19 cellular contexts compared by ENCODE assay signal in genomic region chr6:105364243-105364642, GRCh38. TPM values are rescaled to one million over a fixed set of nuclear protein-coding genes. Genes with fewer than 3 reads are reported as not detected.
DNase-seq lines count a peak whose midpoint lies in the region; ATAC-seq and TF ChIP-seq lines count a peak whose summit lies in the region.
"Had no signal": no experiment of that assay in that cellular context is flagged by ENCODE, and none has a peak within 500 bp of the region (broad histone marks: within the 10 kb centered on the region; RNA-seq: fewer than 3 reads in every experiment).

No MANE protein-coding gene starts in this region.

- no peak overlapping the region for H3K4me3 ChIP-seq in BLaER1
- H3K4me3 ChIP-seq: A549, body of pancreas, heart left ventricle, vagina had no signal

- peaks cover 9% of the 10 kb centered on the region for H3K4me1 Mint-ChIP-seq in nephron progenitor cell
- H3K4me1 Mint-ChIP-seq in stimulated activated naive B cell treated with anti-CD40 and anti-IgM and Interleukin-4, amounts not matched to agents 10 μg/mL and 1 μg/mL and 100 μg/mL, for 72 hours: peaks cover 0 to 3% of the 10 kb centered on the region in 2 donors

- DNase-seq in SK-MEL-5 (ENCODE audit: low read depth, low spot score) (peak; percentile 75), dermis blood vessel endothelial cell (peak; percentile 56), nephron progenitor cell (no peak), ACHN (no peak)
- DNase-seq in stimulated activated naive B cell treated with anti-CD40 and anti-IgM and Interleukin-4, amounts not matched to agents 10 μg/mL and 1 μg/mL and 100 μg/mL, for 72 hours: no peak
- DNase-seq: activated CD8-positive, alpha-beta memory T cell treated with anti-CD3 and anti-CD28 coated beads for 24 hours; activated effector memory CD4-positive, alpha-beta T cell treated with Interleukin-2 at 50 U/mL for 16 hours; body of pancreas; heart left ventricle; left cardiac atrium; NCI-H2029 treated with DMSO at 0.1 percent for 48 hours; NCI-H82; Right ventricle myocardium superior; stimulated activated CD4-positive, alpha-beta T cell treated with anti-CD3 and anti-CD28 coated beads, Interleukin-4, amount 100 ng/mL, for 24 hours had no signal

- H3K27me3 ChIP-seq in BLaER1: no peaks in the 10 kb centered on the region
- H3K27me3 ChIP-seq: body of pancreas, heart left ventricle, vagina had no signal

- in situ Hi-C loops in SK-MEL-5 (cut with HindIII; ENCODE audit: low pct_unique_long_range_greater_than_20kb, low sequenced_read_pairs): no loop called here
- in situ Hi-C loops in ACHN (cut with HindIII; ENCODE audit: low pct_ligation_motif_present, low pct_unique_long_range_greater_than_20kb, low sequenced_read_pairs): no loop called here

- TF ChIP-seq CTCF in nephron progenitor cell (IDR thresholded peaks at IDR 0.05): no peak

- ATAC-seq in HG03469 (IDR thresholded peaks at IDR 0.05; ENCODE audit: unreplicated experiment): no peak
- ATAC-seq in GM19351 (IDR thresholded peaks at IDR 0.05; ENCODE audit: unreplicated experiment): no peak
- ATAC-seq in stimulated activated naive B cell treated with anti-CD40 and anti-IgM and Interleukin-4, amounts not matched to agents 10 μg/mL and 1 μg/mL and 100 μg/mL, for 72 hours (replicated peaks): no peak
- ATAC-seq: A549, body of pancreas, left cardiac atrium had no signal

- H3K36me3 ChIP-seq in BLaER1: peaks cover 83% of the 10 kb centered on the region

- peaks cover 65% of the 10 kb centered on the region for H3K36me3 Mint-ChIP-seq in nephron progenitor cell (ENCODE audit: low read depth)
- H3K36me3 Mint-ChIP-seq in stimulated activated naive B cell treated with anti-CD40 and anti-IgM and Interleukin-4, amounts not matched to agents 10 μg/mL and 1 μg/mL and 100 μg/mL, for 72 hours: peaks cover 41 to 61% of the 10 kb centered on the region in 2 donors

- peak overlapping the region; percentile 83 for H3K27ac Mint-ChIP-seq in nephron progenitor cell
- H3K27ac Mint-ChIP-seq in stimulated activated naive B cell treated with anti-CD40 and anti-IgM and Interleukin-4, amounts not matched to agents 10 μg/mL and 1 μg/mL and 100 μg/mL, for 72 hours: no peak overlapping the region

- H4K20me1 ChIP-seq in BLaER1: 0 out of 2 replicates have a peak, but pooled peaks cover 12% of the 10 kb centered on the region

- peaks cover 17% of the 10 kb centered on the region for H3K4me1 ChIP-seq in BLaER1
- H3K4me1 ChIP-seq: body of pancreas had no signal

- H3K9me3 Mint-ChIP-seq in nephron progenitor cell: peaks cover 4% of the 10 kb centered on the region
- no peaks in the 10 kb centered on the region for H3K9me3 Mint-ChIP-seq in stimulated activated naive B cell treated with anti-CD40 and anti-IgM and Interleukin-4, amounts not matched to agents 10 μg/mL and 1 μg/mL and 100 μg/mL, for 72 hours

- no peak overlapping the region for H3K27ac ChIP-seq in BLaER1
- H3K27ac ChIP-seq: A549, body of pancreas, heart left ventricle, vagina had no signal

- peak overlapping the region; percentile 33 for H3K4me2 ChIP-seq in BLaER1
- H3K4me2 ChIP-seq: A549 had no signal

- 0 out of 2 replicates have a peak, but pooled peaks cover 3% of the 10 kb centered on the region for H3K9me3 ChIP-seq in BLaER1
- H3K9me3 ChIP-seq: A549, body of pancreas, vagina had no signal

- no peaks in the 10 kb centered on the region for H3K27me3 Mint-ChIP-seq in nephron progenitor cell (ENCODE audit: low read depth, poor library complexity)
- no peaks in the 10 kb centered on the region for H3K27me3 Mint-ChIP-seq in stimulated activated naive B cell treated with anti-CD40 and anti-IgM and Interleukin-4, amounts not matched to agents 10 μg/mL and 1 μg/mL and 100 μg/mL, for 72 hours

- no peak overlapping the region for H3K4me3 Mint-ChIP-seq in nephron progenitor cell
- H3K4me3 Mint-ChIP-seq in stimulated activated naive B cell treated with anti-CD40 and anti-IgM and Interleukin-4, amounts not matched to agents 10 μg/mL and 1 μg/mL and 100 μg/mL, for 72 hours: no peak overlapping the region

- no peak overlapping the region for H3K9ac ChIP-seq in BLaER1

RNA-seq across cellular contexts. Expression of gene PREP, which starts 38.6 kb away (rescaled TPM):
- 51.6 and 56.2 TPM in 2 replicates for total RNA-seq in SK-MEL-5 (2014; rRNA removed; shearing (Covaris generic))
- polyA plus RNA-seq in SK-MEL-5 (2015; cell fraction: cytosol; rRNA removed): 86.6 and 120 TPM in 2 replicates
- polyA plus RNA-seq in SK-MEL-5 (2015; cell fraction: nucleus; rRNA removed): 41.3 and 54.1 TPM in 2 replicates
- 20.3 and 34.7 TPM in 2 replicates for total RNA-seq in dermis blood vessel endothelial cell

Comparison
In these comparisons a context has a peak if more than half of its experiments do, and no peak if none do; other contexts are left out.
1. DNase-seq: peak in SK-MEL-5 (single experiment) and dermis blood vessel endothelial cell (single experiment); none in nephron progenitor cell (single experiment), ACHN (single experiment) and stimulated activated naive B cell treated with anti-CD40 and anti-IgM and Interleukin-4, amounts not matched to agents 10 μg/mL and 1 μg/mL and 100 μg/mL, for 72 hours (single experiment).